ENCODE assay signal across 17 cellular contexts in the genomic region with DNA sequence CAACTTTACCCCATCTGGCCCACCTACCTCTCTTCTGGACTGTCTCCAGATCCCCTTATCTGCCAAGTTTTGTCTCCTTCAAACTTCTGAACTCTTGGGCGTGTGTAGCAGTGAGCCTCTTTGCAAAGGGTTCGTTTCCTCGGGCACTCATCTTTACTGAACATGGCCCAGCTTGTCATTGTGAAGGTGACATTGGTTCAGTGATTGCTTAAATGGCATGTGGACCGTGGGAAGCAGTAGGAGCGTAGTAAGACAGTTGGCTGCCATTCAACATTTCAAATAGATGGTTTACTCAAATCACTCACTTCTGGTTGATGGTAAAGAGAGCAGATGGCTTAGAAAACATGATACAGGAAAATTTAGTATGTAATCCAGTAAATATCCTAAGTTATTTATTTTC. TPM values are rescaled to one million over a fixed set of nuclear protein-coding genes. Genes with fewer than 3 reads are reported as not detected.
DNase-seq lines count a peak whose midpoint lies in the region; ATAC-seq and TF ChIP-seq lines count a peak whose summit lies in the region.
"Had no signal": no experiment of that assay in that cellular context is flagged by ENCODE, and none has a peak within 500 bp of the region (broad histone marks: within the 10 kb centered on the region; RNA-seq: fewer than 3 reads in every experiment).

No MANE protein-coding gene starts in this region.

- 47% methylated on average over 5 of the region's 5 CpGs for WGBS in liver
- 34 to 77% methylated on average over 5 of the region's 5 CpGs for WGBS in sigmoid colon, 2 donors

- intact Hi-C loops in sigmoid colon (cut with DNase I) = no loop called here

- H3K27me3 ChIP-seq in liver (ENCODE audit: control insufficient read depth in 4 of 4, insufficient read depth in 4 of 4, low read length in 3 of 4) (no peaks in the 10 kb centered on the region), sigmoid colon (no peaks in the 10 kb centered on the region)
- H3K27me3 ChIP-seq: MG63 had no signal

- TF ChIP-seq CTCF in VCaP (conservative IDR thresholded peaks at IDR 0.05) (no peak), liver (IDR thresholded peaks at IDR 0.05; ENCODE audit: low read depth, low read length, missing input control) (no peak), sigmoid colon (IDR thresholded peaks at IDR 0.05) (no peak)

- H3K4me1 ChIP-seq in liver (ENCODE audit: control insufficient read depth in 4 of 4, insufficient read depth in 4 of 4, low read length in 3 of 4) = peaks cover 14 to 54% (median 41%) of the 10 kb centered on the region in 4 donors
- H3K4me1 ChIP-seq in sigmoid colon = no peaks in the 10 kb centered on the region

- no peak for TF ChIP-seq EP300 in sigmoid colon (IDR thresholded peaks at IDR 0.05)

- no peak overlapping the region for H3K9ac ChIP-seq in liver (ENCODE audit: low read depth in 1 of 2, low read length in 2 of 2)

- H3K4me3 ChIP-seq in liver (ENCODE audit: low read depth in 1 of 3, low read length in 3 of 3) (no peak overlapping the region), sigmoid colon (no peak overlapping the region)
- H3K4me3 ChIP-seq: MG63 had no signal

- ATAC-seq in HG03135 (IDR thresholded peaks at IDR 0.05; ENCODE audit: unreplicated experiment) = no peak

- H3K27ac ChIP-seq in VCaP (peak overlapping the region; percentile 75), liver (ENCODE audit: low read depth in 1 of 2, low read length in 2 of 2) (peak overlapping the region; percentile 83 to 87), sigmoid colon (no peak overlapping the region)
- H3K27ac ChIP-seq: RWPE1 had no signal

- H3K9me3 ChIP-seq in liver (ENCODE audit: control insufficient read depth in 4 of 4, low read length in 3 of 4) = no peaks in the 10 kb centered on the region
- no peaks in the 10 kb centered on the region for H3K9me3 ChIP-seq in sigmoid colon
- H3K9me3 ChIP-seq: MG63 had no signal

- DNase-seq in NCI-H345 (lab: John Stamatoyannopoulos, UW) (peak; percentile 61), NCI-H345 treated with DMSO at 0.1 percent for 48 hours (lab: John Stamatoyannopoulos, UW; ENCODE audit: unreplicated experiment) (no peak), NCI-H1105 (lab: John Stamatoyannopoulos, UW) (peak; percentile 55), NCI-H524 treated with DMSO at 0.1 percent for 48 hours (lab: John Stamatoyannopoulos, UW) (no peak), sigmoid colon (no peak)
- DNase-seq: CD4-positive, CD25-positive, alpha-beta regulatory T cell; HFFc6; MG63; NCI-H1092 treated with DMSO at 0.1 percent for 48 hours; NCI-H2029 treated with DMSO at 0.1 percent for 48 hours had no signal

- no peak for TF ChIP-seq RAD21 in liver (IDR thresholded peaks at IDR 0.05)

- TF ChIP-seq POLR2A in sigmoid colon (IDR thresholded peaks at IDR 0.05) = no peak

- peaks cover 1 to 10% (median 3%) of the 10 kb centered on the region in 4 donors for H3K36me3 ChIP-seq in liver (ENCODE audit: control insufficient read depth in 4 of 4, insufficient read depth in 3 of 4, low read depth in 1 of 4, low read length in 3 of 4)
- peaks cover 8 to 47% (median 19%) of the 10 kb centered on the region in 4 donors for H3K36me3 ChIP-seq in sigmoid colon

TF ChIP-seq in liver, 16 proteins besides CTCF, POLR2A, EP300 and RAD21:
- no peak for TF ChIP-seq JUND (IDR thresholded peaks at IDR 0.05)
- TF ChIP-seq, protein P1, sequence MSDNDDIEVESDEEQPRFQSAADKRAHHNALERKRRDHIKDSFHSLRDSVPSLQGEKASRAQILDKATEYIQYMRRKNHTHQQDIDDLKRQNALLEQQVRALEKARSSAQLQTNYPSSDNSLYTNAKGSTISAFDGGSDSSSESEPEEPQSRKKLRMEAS (IDR thresholded peaks at IDR 0.05) = peak; percentile 14
- no peak for TF ChIP-seq TAF1 (conservative IDR thresholded peaks at IDR 0.05)
- TF ChIP-seq NR2F2 (IDR thresholded peaks at IDR 0.05) = no peak
- peak; percentile 24 to 33 for TF ChIP-seq HNF4A (conservative IDR thresholded peaks at IDR 0.05)
- TF ChIP-seq, protein P2, sequence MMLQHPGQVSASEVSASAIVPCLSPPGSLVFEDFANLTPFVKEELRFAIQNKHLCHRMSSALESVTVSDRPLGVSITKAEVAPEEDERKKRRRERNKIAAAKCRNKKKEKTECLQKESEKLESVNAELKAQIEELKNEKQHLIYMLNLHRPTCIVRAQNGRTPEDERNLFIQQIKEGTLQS (IDR thresholded peaks at IDR 0.05) = no peak
- no peak for TF ChIP-seq FOXA2 (IDR thresholded peaks at IDR 0.05)
- no peak for TF ChIP-seq HNF4G (IDR thresholded peaks at IDR 0.05)
- TF ChIP-seq, protein P3, sequence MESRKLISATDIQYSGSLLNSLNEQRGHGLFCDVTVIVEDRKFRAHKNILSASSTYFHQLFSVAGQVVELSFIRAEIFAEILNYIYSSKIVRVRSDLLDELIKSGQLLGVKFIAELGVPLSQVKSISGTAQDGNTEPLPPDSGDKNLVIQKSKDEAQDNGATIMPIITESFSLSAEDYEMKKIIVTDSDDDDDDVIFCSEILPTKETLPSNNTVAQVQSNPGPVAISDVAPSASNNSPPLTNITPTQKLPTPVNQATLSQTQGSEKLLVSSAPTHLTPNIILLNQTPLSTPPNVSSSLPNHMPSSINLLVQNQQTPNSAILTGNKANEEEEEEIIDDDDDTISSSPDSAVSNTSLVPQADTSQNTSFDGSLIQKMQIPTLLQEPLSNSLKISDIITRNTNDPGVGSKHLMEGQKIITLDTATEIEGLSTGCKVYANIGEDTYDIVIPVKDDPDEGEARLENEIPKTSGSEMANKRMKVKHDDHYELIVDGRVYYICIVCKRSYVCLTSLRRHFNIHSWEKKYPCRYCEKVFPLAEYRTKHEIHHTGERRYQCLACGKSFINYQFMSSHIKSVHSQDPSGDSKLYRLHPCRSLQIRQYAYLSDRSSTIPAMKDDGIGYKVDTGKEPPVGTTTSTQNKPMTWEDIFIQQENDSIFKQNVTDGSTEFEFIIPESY (IDR thresholded peaks at IDR 0.05) = no peak
- no peak for TF ChIP-seq SP1 (IDR thresholded peaks at IDR 0.05)
- TF ChIP-seq RXRA (IDR thresholded peaks at IDR 0.05) = peak; percentile 19 to 45
- peak; percentile 25 for TF ChIP-seq YY1 (IDR thresholded peaks at IDR 0.05)
- TF ChIP-seq FOXA1 (IDR thresholded peaks at IDR 0.05) = no peak
TF ChIP-seq in liver: peak in this region for 4.

RNA-seq across cellular contexts. Expression of a gene that starts 34.8 kb away (rescaled TPM):
- total RNA-seq in liver = not detected
- polyA plus RNA-seq in liver = under 1 TPM in 1 of 2 donors, not detected in 1; 0.05 TPM
- total RNA-seq in sigmoid colon = under 1 TPM in 1 of 4 donors, not detected in 3; 0.54 TPM
- under 1 TPM in 1 of 3 donors, not detected in 2; 0.50 TPM for polyA plus RNA-seq in sigmoid colon
- total RNA-seq: CD4-positive, CD25-positive, alpha-beta regulatory T cell; Daoy; HFFc6; OCI-LY7; SK-MEL-5 had no signal
- polyA plus RNA-seq: CD4-positive, CD25-positive, alpha-beta regulatory T cell had no signal

Comparison
In these comparisons a context has a peak if more than half of its experiments do, and no peak if none do; other contexts are left out.
1. DNase-seq: peak in NCI-H345 (single experiment) and NCI-H1105 (single experiment); none in NCI-H345 treated with DMSO at 0.1 percent for 48 hours (single experiment), NCI-H524 treated with DMSO at 0.1 percent for 48 hours (single experiment) and sigmoid colon (single experiment).
2. H3K27ac ChIP-seq: peak in VCaP (single experiment) and liver (2 of 2); none in sigmoid colon (0 of 4).